Comparison of ENCODE assay signal across 15 cellular contexts in the genomic region with DNA sequence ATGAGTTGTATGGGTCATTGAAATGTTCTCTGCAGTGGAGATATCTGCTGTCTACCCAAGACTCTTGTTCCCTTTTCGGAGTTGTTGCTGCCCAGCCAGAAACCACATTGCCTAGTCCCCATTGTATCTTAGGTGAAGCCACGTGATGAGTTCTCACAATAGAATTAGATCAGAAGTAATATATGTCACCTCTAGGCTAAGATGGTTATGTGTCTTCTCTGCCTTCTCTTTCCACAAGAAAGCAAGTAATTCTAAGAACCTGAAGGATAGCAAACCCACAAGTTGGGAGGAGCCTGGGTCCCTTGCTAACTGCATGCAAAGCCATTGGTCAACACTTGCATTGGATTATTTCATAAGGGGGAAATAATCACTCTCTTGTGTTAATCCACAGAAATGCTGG.
"Had no signal": no experiment of that assay in that cellular context is flagged by ENCODE, and none has a peak within 500 bp of the region (broad histone marks: within the 10 kb centered on the region; RNA-seq: fewer than 3 reads in every experiment).

No MANE protein-coding gene starts in this region.

- ATAC-seq: heart left ventricle; naive thymus-derived CD4-positive, alpha-beta T cell; psoas muscle; sciatic nerve had no signal

- H3K9me3 Mint-ChIP-seq: endodermal cell, nephron progenitor cell, type B pancreatic cell had no signal

- H3K36me3 Mint-ChIP-seq: naive thymus-derived CD4-positive, alpha-beta T cell; type B pancreatic cell had no signal

- H3K27me3 Mint-ChIP-seq: type B pancreatic cell had no signal

- DNase-seq: effector CD4-positive, alpha-beta T cell; endodermal cell; foreskin melanocyte; heart left ventricle; hippocampal formation; kidney glomerular epithelial cell; mesendoderm; naive thymus-derived CD4-positive, alpha-beta T cell; nephron progenitor cell; psoas muscle; retina; stimulated activated naive CD4-positive, alpha-beta T cell; thyroid gland had no signal

- H3K4me1 Mint-ChIP-seq: endodermal cell, nephron progenitor cell had no signal

- H3K4me3 Mint-ChIP-seq: endodermal cell; naive thymus-derived CD4-positive, alpha-beta T cell; nephron progenitor cell; type B pancreatic cell had no signal

- H3K27ac Mint-ChIP-seq: endodermal cell; naive thymus-derived CD4-positive, alpha-beta T cell; nephron progenitor cell; type B pancreatic cell had no signal
